Comparison of ENCODE assay signal across 2 cellular contexts in the genomic region with DNA sequence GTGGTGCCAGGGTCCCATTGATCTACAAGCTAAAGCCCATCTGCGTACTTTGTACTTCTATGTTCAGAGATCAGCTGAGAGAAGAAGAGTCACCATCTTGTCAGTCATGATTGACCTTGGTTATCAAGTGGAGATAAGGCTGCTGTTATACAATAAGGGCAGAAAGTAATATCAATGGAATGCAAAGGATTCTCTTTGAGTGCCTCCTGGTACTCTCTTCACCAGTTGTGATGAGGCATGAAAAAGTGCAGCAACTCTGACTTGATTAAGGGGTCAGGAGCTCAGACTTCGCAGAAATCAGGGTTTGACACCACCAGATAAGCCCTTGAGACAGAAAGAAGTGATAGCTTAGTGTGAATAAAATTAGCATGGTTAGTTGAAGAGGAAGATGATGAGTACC.
"Had no signal": no experiment of that assay in that cellular context is flagged by ENCODE, and none has a peak within 500 bp of the region (broad histone marks: within the 10 kb centered on the region; RNA-seq: fewer than 3 reads in every experiment).

No MANE protein-coding gene starts in this region.

- DNase-seq: GDM1, GF-D8 had no signal
